Comparison of ENCODE assay signal across 19 cellular contexts in genomic region chr10:97358781-97359180, GRCh38. TPM values are rescaled to one million over a fixed set of nuclear protein-coding genes. Genes with fewer than 3 reads are reported as not detected.
DNase-seq lines count a peak whose midpoint lies in the region; ATAC-seq and TF ChIP-seq lines count a peak whose summit lies in the region.
"Had no signal": no experiment of that assay in that cellular context is flagged by ENCODE, and none has a peak within 500 bp of the region (broad histone marks: within the 10 kb centered on the region; RNA-seq: fewer than 3 reads in every experiment).

No MANE protein-coding gene starts in this region.

- intact Hi-C loops in activated CD4-positive, alpha-beta memory T cell treated with anti-CD3 and anti-CD28 coated beads for 36 hours (cut with micrococcal nuclease), result no loop called here
- intact Hi-C loops in CD14-positive monocyte (cut with micrococcal nuclease), result no loop called here

- no peak overlapping the region for H3K4me3 Mint-ChIP-seq in activated CD4-positive, alpha-beta memory T cell treated with anti-CD3 and anti-CD28 coated beads for 36 hours
- no peak overlapping the region for H3K4me3 Mint-ChIP-seq in activated CD4-positive, alpha-beta memory T cell treated with anti-CD3 and anti-CD28 coated beads, Interleukin-2, amount 10 ng/mL, durations not matched to agents 7 days and 5 days
- peak overlapping the region; percentile 9 to 70 for H3K4me3 Mint-ChIP-seq in CD14-positive monocyte
- H3K4me3 Mint-ChIP-seq in effector memory CD8-positive, alpha-beta T cell, result no peak overlapping the region
- H3K4me3 Mint-ChIP-seq in mesothelial cell of epicardium, result no peak overlapping the region
- H3K4me3 Mint-ChIP-seq in activated naive CD4-positive, alpha-beta T cell treated with anti-CD3 and anti-CD28 coated beads, Interleukin-2, amount 10 ng/mL, durations not matched to agents 7 days and 5 days, result no peak overlapping the region
- H3K4me3 Mint-ChIP-seq: CD4-positive, CD25-positive, alpha-beta regulatory T cell; CD8-positive, alpha-beta memory T cell had no signal

- CTCF ChIA-PET in activated CD4-positive, alpha-beta memory T cell treated with anti-CD3 and anti-CD28 coated beads for 36 hours (lab: Charles Lee), result no interaction called here
- CTCF ChIA-PET in activated CD4-positive, alpha-beta memory T cell treated with anti-CD3 and anti-CD28 coated beads, Interleukin-2, amount 10 ng/mL, durations not matched to agents 7 days and 5 days (lab: Charles Lee), result interaction anchor here (0.9 kb wide), 2 partner anchors 80 kb away, joined by 3 to 4 read pairs; no protein-coding TSS in a partner anchor
- CTCF ChIA-PET in activated naive CD4-positive, alpha-beta T cell treated with anti-CD3 and anti-CD28 coated beads, Interleukin-2, amount 10 ng/mL, durations not matched to agents 7 days and 5 days (lab: Charles Lee), result interaction anchor here (1.5 to 1.7 kb wide), 2 partner anchors 80 to 195 kb away, joined by 4 to 5 read pairs; no protein-coding TSS in a partner anchor

- peak overlapping the region; percentile 13 for H3K27ac Mint-ChIP-seq in activated CD4-positive, alpha-beta memory T cell treated with anti-CD3 and anti-CD28 coated beads for 36 hours
- H3K27ac Mint-ChIP-seq in activated CD4-positive, alpha-beta memory T cell treated with anti-CD3 and anti-CD28 coated beads, Interleukin-2, amount 10 ng/mL, durations not matched to agents 7 days and 5 days, result no peak overlapping the region
- H3K27ac Mint-ChIP-seq in CD14-positive monocyte (peak overlapping the region; percentile 2 to 98 (median 95)), mesothelial cell of epicardium (no peak overlapping the region)
- peak overlapping the region; percentile 41 to 69 for H3K27ac Mint-ChIP-seq in effector memory CD8-positive, alpha-beta T cell
- H3K27ac Mint-ChIP-seq in activated naive CD4-positive, alpha-beta T cell treated with anti-CD3 and anti-CD28 coated beads, Interleukin-2, amount 10 ng/mL, durations not matched to agents 7 days and 5 days, result no peak overlapping the region

- peaks cover 28% of the 10 kb centered on the region for H3K36me3 Mint-ChIP-seq in activated CD4-positive, alpha-beta memory T cell treated with anti-CD3 and anti-CD28 coated beads for 36 hours
- peaks cover 5% of the 10 kb centered on the region for H3K36me3 Mint-ChIP-seq in activated CD4-positive, alpha-beta memory T cell treated with anti-CD3 and anti-CD28 coated beads, Interleukin-2, amount 10 ng/mL, durations not matched to agents 7 days and 5 days (ENCODE audit: low read depth)
- H3K36me3 Mint-ChIP-seq in CD14-positive monocyte (peaks cover 71 to 86% of the 10 kb centered on the region in 2 donors), mesothelial cell of epicardium (peaks cover 26% of the 10 kb centered on the region)
- peaks cover 10% of the 10 kb centered on the region for H3K36me3 Mint-ChIP-seq in effector memory CD8-positive, alpha-beta T cell (ENCODE audit: insufficient read depth)
- H3K36me3 Mint-ChIP-seq in activated naive CD4-positive, alpha-beta T cell treated with anti-CD3 and anti-CD28 coated beads, Interleukin-2, amount 10 ng/mL, durations not matched to agents 7 days and 5 days, result peaks cover 11% of the 10 kb centered on the region

- no peak overlapping the region for H3K4me3 ChIP-seq in neutrophil (ENCODE audit: low read depth in 1 of 2, low read length in 1 of 2)
- H3K4me3 ChIP-seq: A549, GM23248 had no signal

- H3K36me3 ChIP-seq in neutrophil, result peaks cover 49% of the 10 kb centered on the region

- DNase-seq in activated CD4-positive, alpha-beta memory T cell treated with anti-CD3 and anti-CD28 coated beads for 36 hours, result no peak
- DNase-seq in activated CD4-positive, alpha-beta memory T cell treated with anti-CD3 and anti-CD28 coated beads, Interleukin-2, amount 10 ng/mL, durations not matched to agents 7 days and 5 days, result no peak
- DNase-seq in CD14-positive monocyte (ENCODE audit: low spot score) (no peak), mesothelial cell of epicardium (ENCODE audit: low spot score in 2 of 2, unreplicated experiment in 2 of 2) (no peak)
- no peak for DNase-seq in effector memory CD8-positive, alpha-beta T cell
- no peak for DNase-seq in activated naive CD4-positive, alpha-beta T cell treated with anti-CD3 and anti-CD28 coated beads, Interleukin-2, amount 10 ng/mL, durations not matched to agents 7 days and 5 days
- DNase-seq: AML-193; CD4-positive, CD25-positive, alpha-beta regulatory T cell; CD8-positive, alpha-beta memory T cell; COR-L47; DMS 273 treated with DMSO at 0.1 percent for 48 hours; GDM1; GM23248; HCEC 1CT had no signal

- H3K27ac ChIP-seq in neutrophil, result peak overlapping the region; percentile 100
- H3K27ac ChIP-seq: 22Rv1, A549, GM23248, HL-60 had no signal

- no peaks in the 10 kb centered on the region for H3K4me1 Mint-ChIP-seq in activated CD4-positive, alpha-beta memory T cell treated with anti-CD3 and anti-CD28 coated beads for 36 hours (ENCODE audit: low read depth)
- peaks cover 12% of the 10 kb centered on the region for H3K4me1 Mint-ChIP-seq in activated CD4-positive, alpha-beta memory T cell treated with anti-CD3 and anti-CD28 coated beads, Interleukin-2, amount 10 ng/mL, durations not matched to agents 7 days and 5 days
- H3K4me1 Mint-ChIP-seq in CD14-positive monocyte, result peaks cover 99% of the 10 kb centered on the region
- H3K4me1 Mint-ChIP-seq in effector memory CD8-positive, alpha-beta T cell (ENCODE audit: low read depth in 2 of 2), result peaks cover 8 to 11% of the 10 kb centered on the region in 2 donors
- no peaks in the 10 kb centered on the region for H3K4me1 Mint-ChIP-seq in mesothelial cell of epicardium
- H3K4me1 Mint-ChIP-seq in activated naive CD4-positive, alpha-beta T cell treated with anti-CD3 and anti-CD28 coated beads, Interleukin-2, amount 10 ng/mL, durations not matched to agents 7 days and 5 days, result peaks cover 4% of the 10 kb centered on the region

- TF ChIP-seq CTCF in CD14-positive monocyte (IDR thresholded peaks at IDR 0.05), result no peak
- no peak for TF ChIP-seq CTCF in neutrophil (IDR thresholded peaks at IDR 0.05)
- no peak for TF ChIP-seq CTCF in mesothelial cell of epicardium (IDR thresholded peaks at IDR 0.05; ENCODE audit: unreplicated experiment)

- H3K4me1 ChIP-seq in neutrophil (ENCODE audit: control insufficient read depth in 1 of 2, insufficient read depth in 1 of 2, low read depth in 1 of 2, low read length in 1 of 2), result peaks cover 99 to 100% of the 10 kb centered on the region in 2 experiments
- H3K4me1 ChIP-seq: A549 had no signal

- H3K9me3 ChIP-seq in neutrophil, result no peaks in the 10 kb centered on the region
- H3K9me3 ChIP-seq: A549 had no signal

- H3K27me3 ChIP-seq in neutrophil, result no peaks in the 10 kb centered on the region

- H3K27me3 Mint-ChIP-seq in activated CD4-positive, alpha-beta memory T cell treated with anti-CD3 and anti-CD28 coated beads for 36 hours, result no peaks in the 10 kb centered on the region
- H3K27me3 Mint-ChIP-seq in activated CD4-positive, alpha-beta memory T cell treated with anti-CD3 and anti-CD28 coated beads, Interleukin-2, amount 10 ng/mL, durations not matched to agents 7 days and 5 days, result no peaks in the 10 kb centered on the region
- H3K27me3 Mint-ChIP-seq in CD14-positive monocyte (ENCODE audit: low read depth in 3 of 3), result peaks cover 0 to 3% (median 1%) of the 10 kb centered on the region in 3 donors
- H3K27me3 Mint-ChIP-seq in effector memory CD8-positive, alpha-beta T cell, result no peaks in the 10 kb centered on the region
- H3K27me3 Mint-ChIP-seq in mesothelial cell of epicardium (ENCODE audit: low read depth), result no peaks in the 10 kb centered on the region
- H3K27me3 Mint-ChIP-seq in activated naive CD4-positive, alpha-beta T cell treated with anti-CD3 and anti-CD28 coated beads, Interleukin-2, amount 10 ng/mL, durations not matched to agents 7 days and 5 days, result no peaks in the 10 kb centered on the region
- H3K27me3 Mint-ChIP-seq: CD4-positive, CD25-positive, alpha-beta regulatory T cell; CD8-positive, alpha-beta memory T cell had no signal

- H3K9me3 Mint-ChIP-seq in activated CD4-positive, alpha-beta memory T cell treated with anti-CD3 and anti-CD28 coated beads for 36 hours, result no peaks in the 10 kb centered on the region
- H3K9me3 Mint-ChIP-seq in activated CD4-positive, alpha-beta memory T cell treated with anti-CD3 and anti-CD28 coated beads, Interleukin-2, amount 10 ng/mL, durations not matched to agents 7 days and 5 days, result no peaks in the 10 kb centered on the region
- H3K9me3 Mint-ChIP-seq in CD14-positive monocyte (no peaks in the 10 kb centered on the region), mesothelial cell of epicardium (no peaks in the 10 kb centered on the region)
- no peaks in the 10 kb centered on the region for H3K9me3 Mint-ChIP-seq in effector memory CD8-positive, alpha-beta T cell
- no peaks in the 10 kb centered on the region for H3K9me3 Mint-ChIP-seq in activated naive CD4-positive, alpha-beta T cell treated with anti-CD3 and anti-CD28 coated beads, Interleukin-2, amount 10 ng/mL, durations not matched to agents 7 days and 5 days
- H3K9me3 Mint-ChIP-seq: CD4-positive, CD25-positive, alpha-beta regulatory T cell; CD8-positive, alpha-beta memory T cell had no signal

- ATAC-seq in effector memory CD8-positive, alpha-beta T cell (replicated peaks), result no peak
- ATAC-seq in HG02884 (IDR thresholded peaks at IDR 0.05; ENCODE audit: unreplicated experiment), result no peak
- ATAC-seq: A549 had no signal

- POLR2A ChIA-PET in activated CD4-positive, alpha-beta memory T cell treated with anti-CD3 and anti-CD28 coated beads for 36 hours (lab: Charles Lee), result interaction anchor here (1.1 kb wide), 1 partner anchor 42 kb away, joined by 3 read pairs; the partner anchor contains the start of gene RRP12
- POLR2A ChIA-PET in activated CD4-positive, alpha-beta memory T cell treated with anti-CD3 and anti-CD28 coated beads, Interleukin-2, amount 10 ng/mL, durations not matched to agents 7 days and 5 days (lab: Charles Lee), result interaction anchor here (0.7 to 0.8 kb wide), 2 partner anchors 19 to 26 kb away, joined by 3 to 4 read pairs; no protein-coding TSS in a partner anchor

RNA-seq across cellular contexts. Expression of gene FRAT2, which starts 24.3 kb away (rescaled TPM):
- 1 to 10 TPM; 5.1 to 5.3 TPM for total RNA-seq in activated CD4-positive, alpha-beta memory T cell treated with anti-CD3 and anti-CD28 coated beads for 36 hours
- total RNA-seq in activated CD4-positive, alpha-beta memory T cell treated with anti-CD3 and anti-CD28 coated beads, Interleukin-2, amount 10 ng/mL, durations not matched to agents 7 days and 5 days, result 10 to 100 TPM; 11.1 to 11.5 TPM
- 10 to 100 TPM; 29.4 to 62.4 TPM for polyA plus RNA-seq in CD14-positive monocyte
- 8.9 to 9.2 TPM (median 9.0 TPM) in 3 replicates for total RNA-seq in mesothelial cell of epicardium

RNA-seq across cellular contexts. Expression of gene FRAT1, which starts 39.7 kb away (rescaled TPM):
- total RNA-seq in activated CD4-positive, alpha-beta memory T cell treated with anti-CD3 and anti-CD28 coated beads for 36 hours, result 1 to 10 TPM; 2.1 TPM
- total RNA-seq in activated CD4-positive, alpha-beta memory T cell treated with anti-CD3 and anti-CD28 coated beads, Interleukin-2, amount 10 ng/mL, durations not matched to agents 7 days and 5 days, result 1 to 10 TPM; 6.9 to 7.6 TPM
- polyA plus RNA-seq in CD14-positive monocyte, result 10 to 100 TPM; 17.0 to 34.4 TPM
- 2.4 to 2.9 TPM (median 2.4 TPM) in 3 replicates for total RNA-seq in mesothelial cell of epicardium

RNA-seq across cellular contexts. Expression of gene RRP12, which starts 42.4 kb away (rescaled TPM):
- 10 to 100 TPM; 40.4 to 41.8 TPM for total RNA-seq in activated CD4-positive, alpha-beta memory T cell treated with anti-CD3 and anti-CD28 coated beads for 36 hours
- total RNA-seq in activated CD4-positive, alpha-beta memory T cell treated with anti-CD3 and anti-CD28 coated beads, Interleukin-2, amount 10 ng/mL, durations not matched to agents 7 days and 5 days, result 10 to 100 TPM; 16.2 to 18.1 TPM
- polyA plus RNA-seq in CD14-positive monocyte, result 10 to 100 TPM; 31.0 to 44.3 TPM
- 35.7 to 42.4 TPM (median 41.9 TPM) in 3 replicates for total RNA-seq in mesothelial cell of epicardium

Comparison
In these comparisons a context has a peak if more than half of its experiments do, and no peak if none do; other contexts are left out.
1. H3K27ac Mint-ChIP-seq: peak in activated CD4-positive, alpha-beta memory T cell treated with anti-CD3 and anti-CD28 coated beads for 36 hours (single experiment), CD14-positive monocyte (7 of 7) and effector memory CD8-positive, alpha-beta T cell (2 of 2); none in activated CD4-positive, alpha-beta memory T cell treated with anti-CD3 and anti-CD28 coated beads, Interleukin-2, amount 10 ng/mL, durations not matched to agents 7 days and 5 days (single experiment), mesothelial cell of epicardium (single experiment) and activated naive CD4-positive, alpha-beta T cell treated with anti-CD3 and anti-CD28 coated beads, Interleukin-2, amount 10 ng/mL, durations not matched to agents 7 days and 5 days (single experiment).
2. H3K4me3 Mint-ChIP-seq: peak in CD14-positive monocyte (2 of 2); none in activated CD4-positive, alpha-beta memory T cell treated with anti-CD3 and anti-CD28 coated beads for 36 hours (single experiment), activated CD4-positive, alpha-beta memory T cell treated with anti-CD3 and anti-CD28 coated beads, Interleukin-2, amount 10 ng/mL, durations not matched to agents 7 days and 5 days (single experiment), effector memory CD8-positive, alpha-beta T cell (0 of 2), mesothelial cell of epicardium (single experiment) and activated naive CD4-positive, alpha-beta T cell treated with anti-CD3 and anti-CD28 coated beads, Interleukin-2, amount 10 ng/mL, durations not matched to agents 7 days and 5 days (single experiment).